In the genomic region with DNA sequence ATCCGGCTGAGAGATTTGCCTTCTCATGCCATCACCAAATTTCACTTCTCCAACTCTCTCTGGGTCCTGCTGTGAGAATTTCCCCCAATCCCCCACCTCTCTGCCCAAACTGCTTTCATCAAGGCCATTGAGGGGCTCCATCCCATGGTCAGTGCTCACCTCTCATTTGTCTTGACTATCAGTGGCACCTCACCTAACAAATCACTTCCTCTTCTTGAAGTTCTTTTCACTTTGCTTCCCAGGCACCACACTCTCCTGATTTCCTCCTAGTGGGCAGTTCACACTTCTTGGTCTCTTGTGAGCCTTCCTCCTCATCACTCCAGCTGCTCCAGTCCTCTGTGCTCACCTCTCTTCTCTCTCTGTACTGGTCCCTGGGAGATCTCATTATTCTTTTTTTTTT, we compare ENCODE assay signal across 10 cellular contexts.
"Had no signal": no experiment of that assay in that cellular context is flagged by ENCODE, and none has a peak within 500 bp of the region (broad histone marks: within the 10 kb centered on the region; RNA-seq: fewer than 3 reads in every experiment).

No MANE protein-coding gene starts in this region.

- H3K4me3 ChIP-seq: GM23248, HAP-1 had no signal

- H3K27ac ChIP-seq: GM23248, KMS-11 had no signal

- H3K9ac ChIP-seq: GM23248, KMS-11 had no signal

- DNase-seq: GM23248, GOT3, H7, HFFc6, IMR-90, KBM-7 had no signal

- FAIRE-seq: HTR-8/SVneo had no signal

- H3K4me1 ChIP-seq: HAP-1 had no signal

- H2AFZ ChIP-seq: GM23248 had no signal

- H3K27ac Mint-ChIP-seq: HFFc6 had no signal

- H3K4me3 Mint-ChIP-seq: HFFc6 had no signal

- ATAC-seq: HCT116 had no signal

- H3K4me2 ChIP-seq: KMS-11 had no signal

- H3K36me3 ChIP-seq: HAP-1 had no signal
